In genomic region chr15:88993662-88994061, GRCh38 we compare ENCODE assay signal across 31 cellular contexts.
"Had no signal": no experiment of that assay in that cellular context is flagged by ENCODE, and none has a peak within 500 bp of the region (broad histone marks: within the 10 kb centered on the region; RNA-seq: fewer than 3 reads in every experiment).

No MANE protein-coding gene starts in this region.

- H3K4me1 Mint-ChIP-seq: activated CD4-positive, alpha-beta T cell treated with anti-CD3 and anti-CD28 coated beads, Interleukin-2, amount 10 ng/mL, durations not matched to agents 7 days and 5 days; activated CD8-positive, alpha-beta memory T cell treated with anti-CD3 and anti-CD28 coated beads, Interleukin-2, amount 10 ng/mL, durations not matched to agents 7 days and 5 days; central memory CD8-positive, alpha-beta T cell; naive thymus-derived CD4-positive, alpha-beta T cell; neural crest cell; stimulated activated naive B cell treated with anti-CD40 and anti-IgM and Interleukin-4, amounts not matched to agents 10 μg/mL and 1 μg/mL and 100 μg/mL, for 72 hours had no signal

- FAIRE-seq: bronchial epithelial cell, islet of Langerhans had no signal

- H3K36me3 Mint-ChIP-seq: activated CD8-positive, alpha-beta memory T cell treated with anti-CD3 and anti-CD28 coated beads, Interleukin-2, amount 10 ng/mL, durations not matched to agents 7 days and 5 days; activated naive CD8-positive, alpha-beta T cell; naive thymus-derived CD4-positive, alpha-beta T cell; stimulated activated naive B cell treated with anti-CD40 and anti-IgM and Interleukin-4, amounts not matched to agents 10 μg/mL and 1 μg/mL and 100 μg/mL, for 72 hours had no signal

- H3K36me3 ChIP-seq: esophagus squamous epithelium, heart right ventricle, stomach, thyroid gland, upper lobe of right lung had no signal

- H3K9me3 ChIP-seq: esophagus squamous epithelium, heart right ventricle, stomach, thyroid gland, upper lobe of right lung had no signal

- H3K27ac ChIP-seq: epithelial cell of prostate, esophagus squamous epithelium, heart right ventricle, stomach, thyroid gland, upper lobe of right lung had no signal

- H3K4me1 ChIP-seq: esophagus squamous epithelium, heart right ventricle, stomach, thyroid gland, upper lobe of right lung had no signal

- H3K27me3 ChIP-seq: heart right ventricle, stomach, thyroid gland, upper lobe of right lung had no signal

- H3K4me3 ChIP-seq: esophagus squamous epithelium, heart right ventricle, stomach, thyroid gland, upper lobe of right lung had no signal

- H3K4me3 Mint-ChIP-seq: activated CD4-positive, alpha-beta T cell treated with anti-CD3 and anti-CD28 coated beads, Interleukin-2, amount 10 ng/mL, durations not matched to agents 7 days and 5 days; activated CD8-positive, alpha-beta memory T cell treated with anti-CD3 and anti-CD28 coated beads, Interleukin-2, amount 10 ng/mL, durations not matched to agents 7 days and 5 days; activated CD8-positive, alpha-beta T cell treated with anti-CD3 and anti-CD28 coated beads for 36 hours; activated naive CD8-positive, alpha-beta T cell; central memory CD8-positive, alpha-beta T cell; naive thymus-derived CD4-positive, alpha-beta T cell; neural crest cell; stimulated activated naive B cell treated with anti-CD40 and anti-IgM and Interleukin-4, amounts not matched to agents 10 μg/mL and 1 μg/mL and 100 μg/mL, for 72 hours had no signal

- H3K27ac Mint-ChIP-seq: activated CD4-positive, alpha-beta T cell treated with anti-CD3 and anti-CD28 coated beads, Interleukin-2, amount 10 ng/mL, durations not matched to agents 7 days and 5 days; activated CD8-positive, alpha-beta memory T cell treated with anti-CD3 and anti-CD28 coated beads, Interleukin-2, amount 10 ng/mL, durations not matched to agents 7 days and 5 days; activated CD8-positive, alpha-beta T cell treated with anti-CD3 and anti-CD28 coated beads for 36 hours; activated naive CD8-positive, alpha-beta T cell; activated T-helper 2 cell treated with anti-CD3 and anti-CD28 coated beads, Interferon-gamma antibody, Interleukin-2, Interleukin-4, amounts not matched to agents 10 μg/mL and 5 μg/mL and 100 μg/mL, durations not matched to agents 14 hours and 24 hours and 36 hours; naive thymus-derived CD4-positive, alpha-beta T cell; stimulated activated naive B cell treated with anti-CD40 and anti-IgM and Interleukin-4, amounts not matched to agents 10 μg/mL and 1 μg/mL and 100 μg/mL, for 72 hours had no signal

- DNase-seq: activated CD4-positive, alpha-beta T cell treated with anti-CD3 and anti-CD28 coated beads for 1 hour; activated CD4-positive, alpha-beta T cell treated with anti-CD3 and anti-CD28 coated beads, Interleukin-2, amount 10 ng/mL, durations not matched to agents 7 days and 5 days; activated CD8-positive, alpha-beta memory T cell treated with anti-CD3 and anti-CD28 coated beads, Interleukin-2, amount 10 ng/mL, durations not matched to agents 7 days and 5 days; activated CD8-positive, alpha-beta T cell treated with anti-CD3 and anti-CD28 coated beads for 36 hours; activated naive CD4-positive, alpha-beta T cell treated with Interleukin-2 at 50 U/mL for 16 hours; activated T-cell treated with anti-CD3 and anti-CD28 coated beads, Interleukin-2, amount 50 U/mL, for 48 hours; anterior cingulate cortex; dermis blood vessel endothelial cell; effector CD4-positive, alpha-beta T cell; esophagus squamous epithelium; foreskin melanocyte; heart right ventricle; left ventricle myocardium superior; midbrain; naive thymus-derived CD4-positive, alpha-beta T cell; posterior cingulate gyrus; right cardiac atrium; stimulated activated CD4-positive, alpha-beta T cell treated with anti-CD3 and anti-CD28 coated beads, Interleukin-15, amount 100 ng/mL, for 24 hours; stimulated activated CD4-positive, alpha-beta T cell treated with anti-CD3 and anti-CD28 coated beads, Interleukin-2, amount 100 ng/mL, for 24 hours; stimulated activated naive B cell treated with anti-CD40 and anti-IgM and Interleukin-4, amounts not matched to agents 10 μg/mL and 1 μg/mL and 100 μg/mL, for 72 hours; stomach; T-helper 2 cell; thyroid gland; upper lobe of right lung had no signal

- ATAC-seq: activated CD8-positive, alpha-beta memory T cell treated with anti-CD3 and anti-CD28 coated beads, Interleukin-2, amount 10 ng/mL, durations not matched to agents 7 days and 5 days; activated CD8-positive, alpha-beta T cell treated with anti-CD3 and anti-CD28 coated beads for 36 hours; heart right ventricle; left ventricle myocardium superior; naive thymus-derived CD4-positive, alpha-beta T cell; right cardiac atrium; stimulated activated naive B cell treated with anti-CD40 and anti-IgM and Interleukin-4, amounts not matched to agents 10 μg/mL and 1 μg/mL and 100 μg/mL, for 72 hours; upper lobe of right lung had no signal

- H3K9me3 Mint-ChIP-seq: activated CD4-positive, alpha-beta T cell treated with anti-CD3 and anti-CD28 coated beads, Interleukin-2, amount 10 ng/mL, durations not matched to agents 7 days and 5 days; activated CD8-positive, alpha-beta T cell treated with anti-CD3 and anti-CD28 coated beads for 36 hours; activated T-helper 2 cell treated with anti-CD3 and anti-CD28 coated beads, Interferon-gamma antibody, Interleukin-2, Interleukin-4, amounts not matched to agents 10 μg/mL and 5 μg/mL and 100 μg/mL, durations not matched to agents 14 hours and 24 hours and 36 hours; central memory CD8-positive, alpha-beta T cell; neural crest cell; stimulated activated naive B cell treated with anti-CD40 and anti-IgM and Interleukin-4, amounts not matched to agents 10 μg/mL and 1 μg/mL and 100 μg/mL, for 72 hours had no signal

- H3K27me3 Mint-ChIP-seq: activated CD4-positive, alpha-beta T cell treated with anti-CD3 and anti-CD28 coated beads, Interleukin-2, amount 10 ng/mL, durations not matched to agents 7 days and 5 days had no signal
